ENCODE assay signal across 2 cellular contexts in genomic region chr22:43967069-43967468, GRCh38.
A peak's percentile ranks its signal among the peaks of the same experiment; 100 is the strongest.
TF ChIP-seq lines count a peak whose summit lies in the region.

No MANE protein-coding gene starts in this region.

TF ChIP-seq in A549, 52 proteins besides CTCF, POLR2A, EP300 and RAD21:
- no peak for TF ChIP-seq JUNB (IDR thresholded peaks at IDR 0.05)
- TF ChIP-seq MAFK (IDR thresholded peaks at IDR 0.05; ENCODE audit: partially characterized antibody) = peak; percentile 88

TF ChIP-seq in GM23338, 12 proteins besides CTCF, POLR2A, EP300 and RAD21:
- no peak for TF ChIP-seq STAT1 (IDR thresholded peaks at IDR 0.05; ENCODE audit: unreplicated experiment)
- no peak for TF ChIP-seq ZNF114 (CRISPR knock-in tag; IDR thresholded peaks at IDR 0.05)
- TF ChIP-seq ETS1 (IDR thresholded peaks at IDR 0.05) = no peak
- TF ChIP-seq EZH2 (IDR thresholded peaks at IDR 0.05; ENCODE audit: low read depth, unreplicated experiment) = no peak
- TF ChIP-seq, protein P1, sequence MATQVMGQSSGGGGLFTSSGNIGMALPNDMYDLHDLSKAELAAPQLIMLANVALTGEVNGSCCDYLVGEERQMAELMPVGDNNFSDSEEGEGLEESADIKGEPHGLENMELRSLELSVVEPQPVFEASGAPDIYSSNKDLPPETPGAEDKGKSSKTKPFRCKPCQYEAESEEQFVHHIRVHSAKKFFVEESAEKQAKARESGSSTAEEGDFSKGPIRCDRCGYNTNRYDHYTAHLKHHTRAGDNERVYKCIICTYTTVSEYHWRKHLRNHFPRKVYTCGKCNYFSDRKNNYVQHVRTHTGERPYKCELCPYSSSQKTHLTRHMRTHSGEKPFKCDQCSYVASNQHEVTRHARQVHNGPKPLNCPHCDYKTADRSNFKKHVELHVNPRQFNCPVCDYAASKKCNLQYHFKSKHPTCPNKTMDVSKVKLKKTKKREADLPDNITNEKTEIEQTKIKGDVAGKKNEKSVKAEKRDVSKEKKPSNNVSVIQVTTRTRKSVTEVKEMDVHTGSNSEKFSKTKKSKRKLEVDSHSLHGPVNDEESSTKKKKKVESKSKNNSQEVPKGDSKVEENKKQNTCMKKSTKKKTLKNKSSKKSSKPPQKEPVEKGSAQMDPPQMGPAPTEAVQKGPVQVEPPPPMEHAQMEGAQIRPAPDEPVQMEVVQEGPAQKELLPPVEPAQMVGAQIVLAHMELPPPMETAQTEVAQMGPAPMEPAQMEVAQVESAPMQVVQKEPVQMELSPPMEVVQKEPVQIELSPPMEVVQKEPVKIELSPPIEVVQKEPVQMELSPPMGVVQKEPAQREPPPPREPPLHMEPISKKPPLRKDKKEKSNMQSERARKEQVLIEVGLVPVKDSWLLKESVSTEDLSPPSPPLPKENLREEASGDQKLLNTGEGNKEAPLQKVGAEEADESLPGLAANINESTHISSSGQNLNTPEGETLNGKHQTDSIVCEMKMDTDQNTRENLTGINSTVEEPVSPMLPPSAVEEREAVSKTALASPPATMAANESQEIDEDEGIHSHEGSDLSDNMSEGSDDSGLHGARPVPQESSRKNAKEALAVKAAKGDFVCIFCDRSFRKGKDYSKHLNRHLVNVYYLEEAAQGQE (IDR thresholded peaks at IDR 0.05; ENCODE audit: unreplicated experiment) = no peak
- TF ChIP-seq ZNF462 (CRISPR knock-in tag; IDR thresholded peaks at IDR 0.05) = no peak
- no peak for TF ChIP-seq EZH2phosphoT487 (IDR thresholded peaks at IDR 0.05; ENCODE audit: unreplicated experiment)
- TF ChIP-seq CREB1 (CRISPR knock-in tag; IDR thresholded peaks at IDR 0.05; ENCODE audit: low read depth) = no peak
- TF ChIP-seq POLR2AphosphoS5 (IDR thresholded peaks at IDR 0.05; ENCODE audit: low read depth) = no peak
- TF ChIP-seq NANOG (IDR thresholded peaks at IDR 0.05; ENCODE audit: borderline replicate concordance) = no peak
- no peak for TF ChIP-seq JUNB (IDR thresholded peaks at IDR 0.05; ENCODE audit: unreplicated experiment)
- TF ChIP-seq ZNF331 (CRISPR knock-in tag; IDR thresholded peaks at IDR 0.05; ENCODE audit: low read depth) = no peak
TF ChIP-seq in GM23338: peak in this region for 0.
